In the genomic region with DNA sequence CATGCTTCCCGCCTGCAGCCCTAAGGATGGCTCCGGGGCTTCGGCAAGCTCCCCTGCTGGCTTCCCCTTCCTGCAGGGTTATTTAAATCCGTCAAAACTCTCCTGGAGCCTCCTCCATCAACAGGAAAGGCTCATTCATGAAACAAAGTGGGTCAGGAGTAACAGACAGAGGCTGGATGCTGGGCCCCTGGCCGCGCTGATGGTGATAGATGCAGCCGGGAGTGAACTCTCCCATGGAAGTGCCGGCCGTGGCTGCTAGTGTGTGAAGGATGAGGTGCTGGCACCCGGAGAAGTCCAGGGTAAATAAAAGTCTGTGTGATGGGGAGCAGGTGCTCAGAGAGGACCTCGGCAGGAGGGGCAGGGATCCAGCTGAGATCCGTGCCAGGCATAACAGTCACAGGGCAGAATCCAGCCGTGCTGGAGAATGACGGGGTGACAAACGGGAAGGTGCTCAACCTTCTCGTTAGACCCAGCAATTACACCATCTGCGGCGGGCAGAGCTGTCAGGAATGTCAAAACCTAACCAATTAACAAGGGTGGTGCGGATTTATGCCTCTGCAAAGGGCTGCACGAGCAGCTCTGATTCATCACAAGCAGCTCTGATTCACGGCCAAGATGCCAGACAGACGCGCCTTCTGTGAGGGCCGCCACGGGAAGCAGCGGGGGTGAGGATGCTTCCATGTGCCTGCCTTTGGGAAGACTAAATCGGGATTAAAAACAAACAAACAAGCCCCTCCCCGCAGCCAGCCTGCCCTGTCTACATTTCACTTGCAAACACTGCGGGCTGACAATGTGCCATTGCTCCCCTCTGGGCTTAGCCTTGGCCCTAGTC, we compare ENCODE assay signal across 8 cellular contexts. TPM values are rescaled to one million over a fixed set of nuclear protein-coding genes. Genes with fewer than 3 reads are reported as not detected.
DNase-seq lines count a peak whose midpoint lies in the region; ATAC-seq and TF ChIP-seq lines count a peak whose summit lies in the region.

No MANE protein-coding gene starts in this region.

- peak; percentile 83 for ATAC-seq in omental fat pad (ENCODE audit: low FRiP score)
- no peak for ATAC-seq in GM18498 (IDR thresholded peaks at IDR 0.05; ENCODE audit: unreplicated experiment)
- no peak for ATAC-seq in GM21515 (IDR thresholded peaks at IDR 0.05; ENCODE audit: unreplicated experiment)
- no peak for ATAC-seq in GM18909 (IDR thresholded peaks at IDR 0.05; ENCODE audit: poor library complexity, unreplicated experiment)
- ATAC-seq in GM21723 (IDR thresholded peaks at IDR 0.05; ENCODE audit: unreplicated experiment), result no peak

- peak; percentile 58 for DNase-seq in H4 (ENCODE audit: low spot score)
- DNase-seq in NCI-H446 (lab: John Stamatoyannopoulos, UW), result peak; percentile 73 to 91
- DNase-seq in epithelial cell of esophagus (ENCODE audit: low read depth), result peak; percentile 96
- DNase-seq in omental fat pad (ENCODE audit: low spot score), result no peak

- H3K4me3 ChIP-seq in epithelial cell of esophagus (ENCODE audit: low read length), result no peak overlapping the region

- no peak for TF ChIP-seq CTCF in epithelial cell of esophagus (IDR thresholded peaks at IDR 0.05; ENCODE audit: insufficient read depth, low read depth, low read length, missing control alignments)
- TF ChIP-seq CTCF in omental fat pad (IDR thresholded peaks at IDR 0.05), result no peak

RNA-seq across cellular contexts. Expression of gene SYNE3, which starts 55.6 kb away (rescaled TPM):
- 0.75 and 1.4 TPM in 2 replicates for total RNA-seq in H4 (2014; rRNA removed; shearing (Covaris generic))
- 100 to 1,000 TPM in 1 of 4 donors, 10 to 100 TPM in 3; 46.9 to 109 (median 88.6) TPM for total RNA-seq in omental fat pad

Comparison
In these comparisons a context has a peak if more than half of its experiments do, and no peak if none do; other contexts are left out.
1. RNA of gene SYNE3, which starts 55.6 kb away (total RNA-seq): 46.9 to 109 TPM in omental fat pad; 0.75 to 1.4 TPM in H4; every median in the first group is over 10 times any median in the second.